Comparison of ENCODE assay signal across 1 cellular context in the genomic region with DNA sequence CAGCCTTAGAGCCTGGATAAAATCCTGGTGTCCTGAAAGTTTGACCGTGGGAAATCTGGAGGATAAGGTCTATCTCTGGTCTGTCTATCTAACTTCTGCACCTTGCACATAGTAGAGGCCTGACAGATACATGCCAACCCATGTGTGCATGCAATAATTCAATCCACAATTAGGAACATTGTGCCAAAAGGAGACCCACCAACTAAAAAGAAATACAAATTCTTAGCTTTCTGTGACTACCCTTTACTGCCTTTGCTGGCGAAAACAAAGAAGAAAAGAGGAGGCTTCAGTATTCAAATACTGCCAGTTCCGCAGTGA.
TF ChIP-seq lines count a peak whose summit lies in the region.

No MANE protein-coding gene starts in this region.

TF ChIP-seq in GM12878, 131 proteins besides CTCF, POLR2A, EP300 and RAD21:
- no peak for TF ChIP-seq PRDM15 (CRISPR knock-in tag; IDR thresholded peaks at IDR 0.05)
